ENCODE assay signal across 8 cellular contexts in the genomic region with DNA sequence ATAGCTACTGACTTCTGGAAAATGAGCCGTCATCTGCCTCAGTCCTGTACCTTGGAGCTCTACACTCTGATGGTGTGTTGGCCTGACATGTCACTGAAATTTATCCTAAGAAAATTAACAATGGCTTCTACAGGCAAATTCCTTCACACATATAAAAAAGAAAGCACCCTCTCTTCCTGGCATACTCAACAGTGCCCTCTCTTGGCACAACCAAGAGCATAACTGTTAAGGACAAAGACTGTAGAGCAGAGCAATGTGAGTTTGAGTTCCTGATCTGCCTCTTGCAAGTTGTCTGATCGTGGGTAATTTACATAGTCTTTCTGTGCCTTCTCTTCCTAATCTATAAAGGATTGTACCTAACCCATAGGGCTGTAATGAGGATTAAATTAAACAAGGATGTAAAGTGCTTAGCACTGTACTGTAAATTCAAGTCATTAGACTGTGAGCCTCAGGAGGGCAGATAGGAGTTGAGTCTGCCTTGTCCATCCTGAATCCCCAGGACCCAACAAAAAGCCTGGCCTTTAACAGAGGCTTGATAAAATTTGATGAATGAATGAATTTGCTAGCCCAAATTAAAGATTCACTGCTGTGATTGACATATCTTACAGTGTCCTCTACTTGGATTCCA.
DNase-seq lines count a peak whose midpoint lies in the region; TF ChIP-seq lines count a peak whose summit lies in the region.

No MANE protein-coding gene starts in this region.

- TF ChIP-seq EP300 in transverse colon (IDR thresholded peaks at IDR 0.05; ENCODE audit: low read depth): no peak

- 20 to 48% methylated on average over 1 to 2 of the region's 2 CpGs for WGBS in transverse colon (ENCODE audit: low coverage in 1 of 2), 2 donors

- H3K4me1 Mint-ChIP-seq in endothelial cell (ENCODE audit: unreplicated experiment): no peaks in the 10 kb centered on the region

- H3K27me3 ChIP-seq in transverse colon: peaks cover 4% of the 10 kb centered on the region

- H3K4me1 ChIP-seq in transverse colon: no peaks in the 10 kb centered on the region

- no peaks in the 10 kb centered on the region for H3K9me3 Mint-ChIP-seq in endothelial cell (ENCODE audit: unreplicated experiment)

- no peak overlapping the region for H3K27ac ChIP-seq in transverse colon

- intact Hi-C loops in transverse colon (cut with DNase I; ENCODE audit: low total_unique reads): no loop called here

- no peak overlapping the region for H3K4me3 Mint-ChIP-seq in endothelial cell (ENCODE audit: unreplicated experiment)

- in situ Hi-C loops in transverse colon (cut with MboI; ENCODE audit: low pct_ligation_motif_present in 1 of 4, low pct_unique_long_range_greater_than_20kb in 1 of 4, low sequenced_read_pairs in 3 of 4): no loop called here

- H3K36me3 ChIP-seq in transverse colon: no peaks in the 10 kb centered on the region

- TF ChIP-seq POLR2A in transverse colon (IDR thresholded peaks at IDR 0.05): no peak

- no peak overlapping the region for H3K4me3 ChIP-seq in transverse colon

- H3K27me3 Mint-ChIP-seq in endothelial cell (ENCODE audit: unreplicated experiment): no peaks in the 10 kb centered on the region

- H3K36me3 Mint-ChIP-seq in endothelial cell (ENCODE audit: low read depth, unreplicated experiment): no peaks in the 10 kb centered on the region

- TF ChIP-seq CTCF in endothelial cell (IDR thresholded peaks at IDR 0.05; ENCODE audit: unreplicated experiment) (peak; percentile 22), transverse colon (IDR thresholded peaks at IDR 0.05) (peak; percentile 19 to 41 (median 38))

- H3K9me3 ChIP-seq in transverse colon: no peaks in the 10 kb centered on the region

- DNase-seq in stimulated activated CD4-positive, alpha-beta T cell treated with anti-CD3 and anti-CD28 coated beads, Interleukin-2, amount 100 ng/mL, for 4 hours (ENCODE audit: low read depth): peak; percentile 4
- DNase-seq in stimulated activated CD4-positive, alpha-beta T cell treated with anti-CD3 and anti-CD28 coated beads, Interleukin-4, amount 100 ng/mL, for 1 hour: no peak
- DNase-seq in RPMI7951 (ENCODE audit: low read depth): peak; percentile 16
- peak; percentile 22 for DNase-seq in endothelial cell (ENCODE audit: low spot score)
- peak; percentile 17 for DNase-seq in transverse colon
- no peak for DNase-seq in NCI-H345 (lab: John Stamatoyannopoulos, UW)
- no peak for DNase-seq in glomerular visceral epithelial cell (ENCODE audit: extremely low spot score)
- no peak for DNase-seq in NCI-H128 (lab: John Stamatoyannopoulos, UW; ENCODE audit: unreplicated experiment)

- no peak overlapping the region for H3K27ac Mint-ChIP-seq in endothelial cell (ENCODE audit: unreplicated experiment)

Comparison
In these comparisons a context has a peak if more than half of its experiments do, and no peak if none do; other contexts are left out.
1. DNase-seq: peak in stimulated activated CD4-positive, alpha-beta T cell treated with anti-CD3 and anti-CD28 coated beads, Interleukin-2, amount 100 ng/mL, for 4 hours (single experiment), RPMI7951 (single experiment), endothelial cell (single experiment) and transverse colon (single experiment); none in stimulated activated CD4-positive, alpha-beta T cell treated with anti-CD3 and anti-CD28 coated beads, Interleukin-4, amount 100 ng/mL, for 1 hour (single experiment), NCI-H345 (single experiment), glomerular visceral epithelial cell (single experiment) and NCI-H128 (single experiment).